1 cellular context compared by ENCODE assay signal in genomic region chr3:23820888-23821287, GRCh38.
TF ChIP-seq lines count a peak whose summit lies in the region.

No MANE protein-coding gene starts in this region.

TF ChIP-seq in endothelial cell of umbilical vein, 7 proteins besides CTCF, POLR2A, EP300 and RAD21 (continued from another document):
- TF ChIP-seq, protein P1, sequence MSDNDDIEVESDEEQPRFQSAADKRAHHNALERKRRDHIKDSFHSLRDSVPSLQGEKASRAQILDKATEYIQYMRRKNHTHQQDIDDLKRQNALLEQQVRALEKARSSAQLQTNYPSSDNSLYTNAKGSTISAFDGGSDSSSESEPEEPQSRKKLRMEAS (IDR thresholded peaks at IDR 0.05; ENCODE audit: insufficient read depth, insufficient read length): no peak
- TF ChIP-seq GATA2 (IDR thresholded peaks at IDR 0.05; ENCODE audit: insufficient read depth, insufficient read length, low read depth, low read length): no peak
- no peak for TF ChIP-seq FOS (IDR thresholded peaks at IDR 0.05; ENCODE audit: borderline replicate concordance, insufficient read depth, low read length)
- TF ChIP-seq POLR2AphosphoS5 (IDR thresholded peaks at IDR 0.05; ENCODE audit: insufficient read depth, low read depth, low read length): no peak
